8 cellular contexts compared by ENCODE assay signal in the genomic region with DNA sequence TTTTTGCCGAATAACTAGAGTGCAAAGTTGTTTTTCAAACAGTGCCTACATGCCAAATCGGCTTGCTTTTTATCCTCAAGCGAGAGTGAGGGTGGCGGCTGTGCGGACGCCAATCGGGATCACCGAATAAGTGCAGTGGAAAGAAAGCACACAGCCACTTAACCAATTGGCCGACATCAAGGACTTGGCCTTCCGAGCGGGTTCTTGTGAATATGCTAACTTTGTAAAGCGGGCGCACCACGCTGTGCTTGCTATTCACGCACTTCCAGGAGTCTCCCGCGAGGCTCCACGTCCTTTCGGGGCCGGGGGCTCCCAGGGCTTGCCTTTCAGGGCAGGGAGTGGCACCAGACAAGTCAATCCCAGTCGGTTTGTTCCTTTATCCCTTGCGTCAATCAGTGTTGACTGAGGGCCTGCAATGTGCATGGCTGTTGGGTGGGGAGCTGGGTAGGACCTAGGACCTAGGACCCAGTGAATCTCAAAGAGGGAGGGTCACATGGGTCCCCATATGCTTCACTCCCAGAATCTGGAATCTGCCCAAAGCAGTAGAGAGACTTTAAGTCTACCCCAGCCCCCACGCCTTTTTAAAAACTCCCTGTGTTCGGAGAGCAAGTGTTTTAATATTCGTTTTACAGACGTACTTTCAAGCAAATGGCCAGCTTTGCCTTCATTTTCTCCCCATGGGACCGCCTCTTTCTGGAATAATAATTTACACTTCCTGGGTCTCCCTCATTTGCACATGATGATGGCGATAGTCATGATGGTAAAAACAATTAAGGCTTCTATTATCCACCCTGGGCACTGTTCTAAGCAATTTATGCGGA. TPM values are rescaled to one million over a fixed set of nuclear protein-coding genes. Genes with fewer than 3 reads are reported as not detected.
DNase-seq lines count a peak whose midpoint lies in the region; ATAC-seq and TF ChIP-seq lines count a peak whose summit lies in the region.

No MANE protein-coding gene starts in this region.

- TF ChIP-seq CTCF in progenitor cell of endocrine pancreas (IDR thresholded peaks at IDR 0.05; ENCODE audit: unreplicated experiment), result no peak

- intact Hi-C loops in left cardiac atrium (cut with DNase I), result no loop called here

- CTCF ChIA-PET in activated CD8-positive, alpha-beta T cell treated with anti-CD3 and anti-CD28 coated beads, Interleukin-2, amount 10 ng/mL, durations not matched to agents 7 days and 5 days (lab: Charles Lee), result interaction anchor here (0.7 to 8.4 kb wide), 7 partner anchors 19 to 283 kb away, joined by 3 to 74 read pairs (median 4); partner anchors contain the start of gene ANKRD31

- peak overlapping the region; percentile 90 for H3K27ac Mint-ChIP-seq in activated CD8-positive, alpha-beta T cell treated with anti-CD3 and anti-CD28 coated beads, Interleukin-2, amount 10 ng/mL, durations not matched to agents 7 days and 5 days
- H3K27ac Mint-ChIP-seq in progenitor cell of endocrine pancreas, result peak overlapping the region; percentile 92

- H3K36me3 Mint-ChIP-seq in activated CD8-positive, alpha-beta T cell treated with anti-CD3 and anti-CD28 coated beads, Interleukin-2, amount 10 ng/mL, durations not matched to agents 7 days and 5 days (ENCODE audit: low read depth), result peaks cover 1% of the 10 kb centered on the region
- no peaks in the 10 kb centered on the region for H3K36me3 Mint-ChIP-seq in progenitor cell of endocrine pancreas (ENCODE audit: insufficient read depth)

- peak overlapping the region; percentile 83 for H3K4me3 Mint-ChIP-seq in activated CD8-positive, alpha-beta T cell treated with anti-CD3 and anti-CD28 coated beads, Interleukin-2, amount 10 ng/mL, durations not matched to agents 7 days and 5 days
- H3K4me3 Mint-ChIP-seq in progenitor cell of endocrine pancreas (ENCODE audit: low read depth), result peak overlapping the region; percentile 84

- POLR2A ChIA-PET in activated CD8-positive, alpha-beta T cell treated with anti-CD3 and anti-CD28 coated beads, Interleukin-2, amount 10 ng/mL, durations not matched to agents 7 days and 5 days (lab: Charles Lee), result interaction anchor here (0.6 to 3.5 kb wide), 6 partner anchors 8 to 283 kb away, joined by 3 to 26 read pairs (median 6); partner anchors contain the start of genes ANKRD31 and HMGCR

- DNase-seq in NCI-H524 (lab: John Stamatoyannopoulos, UW) (peak; percentile 22 to 51), NCI-H524 treated with DMSO at 0.1 percent for 48 hours (lab: John Stamatoyannopoulos, UW) (no peak), left cardiac atrium (peak; percentile 52), progenitor cell of endocrine pancreas (ENCODE audit: low spot score, unreplicated experiment) (no peak), GDM1 (lab: John Stamatoyannopoulos, UW) (no peak), 8988T (no peak), superior temporal gyrus (ENCODE audit: extremely low spot score) (no peak)
- DNase-seq in activated CD8-positive, alpha-beta T cell treated with anti-CD3 and anti-CD28 coated beads, Interleukin-2, amount 10 ng/mL, durations not matched to agents 7 days and 5 days, result peak; percentile 27

- H3K9me3 Mint-ChIP-seq in activated CD8-positive, alpha-beta T cell treated with anti-CD3 and anti-CD28 coated beads, Interleukin-2, amount 10 ng/mL, durations not matched to agents 7 days and 5 days (ENCODE audit: insufficient read depth), result no peaks in the 10 kb centered on the region
- H3K9me3 Mint-ChIP-seq in progenitor cell of endocrine pancreas (ENCODE audit: low read depth), result no peaks in the 10 kb centered on the region

- H3K27me3 Mint-ChIP-seq in activated CD8-positive, alpha-beta T cell treated with anti-CD3 and anti-CD28 coated beads, Interleukin-2, amount 10 ng/mL, durations not matched to agents 7 days and 5 days (ENCODE audit: low read depth), result no peaks in the 10 kb centered on the region
- peaks cover 55% of the 10 kb centered on the region for H3K27me3 Mint-ChIP-seq in progenitor cell of endocrine pancreas

- no peak for ATAC-seq in activated CD8-positive, alpha-beta T cell treated with anti-CD3 and anti-CD28 coated beads, Interleukin-2, amount 10 ng/mL, durations not matched to agents 7 days and 5 days
- ATAC-seq in left cardiac atrium, result peak in 1 of 2 donors; percentile 10

- peaks cover 75% of the 10 kb centered on the region for H3K4me1 Mint-ChIP-seq in activated CD8-positive, alpha-beta T cell treated with anti-CD3 and anti-CD28 coated beads, Interleukin-2, amount 10 ng/mL, durations not matched to agents 7 days and 5 days (ENCODE audit: low read depth)
- H3K4me1 Mint-ChIP-seq in progenitor cell of endocrine pancreas (ENCODE audit: low read depth), result peaks cover 20% of the 10 kb centered on the region

RNA-seq across cellular contexts. Expression of gene GCNT4, which starts 2.0 kb away (rescaled TPM):
- 1 to 10 TPM; 1.9 to 2.1 TPM for total RNA-seq in activated CD8-positive, alpha-beta T cell treated with anti-CD3 and anti-CD28 coated beads, Interleukin-2, amount 10 ng/mL, durations not matched to agents 7 days and 5 days
- total RNA-seq in left cardiac atrium, result under 1 TPM; 0.35 to 0.55 TPM
- 2.5 and 3.3 TPM in 2 replicates for total RNA-seq in progenitor cell of endocrine pancreas

Comparison
In these comparisons a context has a peak if more than half of its experiments do, and no peak if none do; other contexts are left out.
1. DNase-seq: peak in NCI-H524 (2 of 2), activated CD8-positive, alpha-beta T cell treated with anti-CD3 and anti-CD28 coated beads, Interleukin-2, amount 10 ng/mL, durations not matched to agents 7 days and 5 days (single experiment) and left cardiac atrium (single experiment); none in NCI-H524 treated with DMSO at 0.1 percent for 48 hours (single experiment), progenitor cell of endocrine pancreas (single experiment), GDM1 (single experiment), 8988T (single experiment) and superior temporal gyrus (single experiment).